In genomic region chr6:101434601-101435000, GRCh38 we compare ENCODE assay signal across 1 cellular context.
TF ChIP-seq lines count a peak whose summit lies in the region.

No MANE protein-coding gene starts in this region.

TF ChIP-seq in IMR-90, 13 proteins besides CTCF, POLR2A, EP300 and RAD21 (continued from another document):
- TF ChIP-seq USF2 (IDR thresholded peaks at IDR 0.05; ENCODE audit: low read depth, low read length) (no peak), RCOR1 (IDR thresholded peaks at IDR 0.05; ENCODE audit: insufficient replicate concordance, low read length) (no peak), MAZ (IDR thresholded peaks at IDR 0.05; ENCODE audit: borderline replicate concordance, low read depth, low read length) (no peak), CHD1 (IDR thresholded peaks at IDR 0.05; ENCODE audit: low read depth, low read length) (no peak), MAFK (IDR thresholded peaks at IDR 0.05; ENCODE audit: low read depth, low read length) (no peak), NFE2L2 (IDR thresholded peaks at IDR 0.05; ENCODE audit: low read depth, low read length) (no peak), MXI1 (IDR thresholded peaks at IDR 0.05; ENCODE audit: borderline replicate concordance, low read depth, low read length) (no peak), CEBPB (IDR thresholded peaks at IDR 0.05; ENCODE audit: low read depth, low read length) (no peak), SMC3 (IDR thresholded peaks at IDR 0.05; ENCODE audit: low read depth, low read length) (no peak), BHLHE40 (IDR thresholded peaks at IDR 0.05; ENCODE audit: low read depth, low read length) (no peak), FOS (IDR thresholded peaks at IDR 0.05; ENCODE audit: low read depth, low read length) (no peak)
